10 cellular contexts compared by ENCODE assay signal in genomic region chr1:154276797-154277196, GRCh38. TPM values are rescaled to one million over a fixed set of nuclear protein-coding genes. Genes with fewer than 3 reads are reported as not detected.
DNase-seq lines count a peak whose midpoint lies in the region; ATAC-seq and TF ChIP-seq lines count a peak whose summit lies in the region.
"Had no signal": no experiment of that assay in that cellular context is flagged by ENCODE, and none has a peak within 500 bp of the region (broad histone marks: within the 10 kb centered on the region; RNA-seq: fewer than 3 reads in every experiment).

No MANE protein-coding gene starts in this region.

- H3K9ac ChIP-seq in OCI-LY3 (ENCODE audit: low read length) (no peak overlapping the region), mammary epithelial cell (ENCODE audit: insufficient read depth, low read length) (no peak overlapping the region)

- H2AFZ ChIP-seq in OCI-LY3 (ENCODE audit: low read depth, low read length) (no peak overlapping the region), mammary epithelial cell (ENCODE audit: low read depth, low read length) (no peak overlapping the region)

- H3K4me2 ChIP-seq in OCI-LY3 (ENCODE audit: low read length) (no peak overlapping the region), mammary epithelial cell (ENCODE audit: insufficient read depth, low read depth, low read length) (no peak overlapping the region)

- in situ Hi-C loops in mammary epithelial cell (cut with MboI; ENCODE audit: low sequenced_read_pairs in 2 of 2) = no loop called here

- H3K27ac ChIP-seq in cardiac muscle cell (no peak overlapping the region), OCI-LY3 (ENCODE audit: low read length) (no peak overlapping the region), mammary epithelial cell (ENCODE audit: insufficient read depth, low read depth, low read length) (no peak overlapping the region)
- H3K27ac ChIP-seq: neutrophil had no signal

- TF ChIP-seq CTCF in cardiac muscle cell (IDR thresholded peaks at IDR 0.05; ENCODE audit: low read depth, low read length) (peak; percentile 26), OCI-LY3 (IDR thresholded peaks at IDR 0.05; ENCODE audit: low read depth, low read length) (peak; percentile 39; the same call in 1 of the 2 replicates), mammary epithelial cell (conservative IDR thresholded peaks at IDR 0.05 in 1 of 2, IDR thresholded peaks at IDR 0.05 in 1 of 2; ENCODE audit: extremely low read depth in 1 of 2, insufficient read depth in 1 of 2, low read depth in 1 of 2, low read length in 2 of 2) (peak; percentile 13 to 25)

- H3K36me3 ChIP-seq in cardiac muscle cell (no peaks in the 10 kb centered on the region), OCI-LY3 (replicated peaks; ENCODE audit: low read depth, low read length) (peaks cover 14% of the 10 kb centered on the region), mammary epithelial cell (ENCODE audit: insufficient read depth, low read length) (no peaks in the 10 kb centered on the region)

- H3K9me3 ChIP-seq in cardiac muscle cell (ENCODE audit: low read depth) = no peaks in the 10 kb centered on the region
- H3K9me3 ChIP-seq in OCI-LY3 (ENCODE audit: insufficient read depth, low read length) = no peaks in the 10 kb centered on the region
- H3K9me3 ChIP-seq in mammary epithelial cell (replicated peaks; ENCODE audit: insufficient read depth, low read length) = no peaks in the 10 kb centered on the region
- H3K9me3 ChIP-seq: neutrophil had no signal

- H3K79me2 ChIP-seq in OCI-LY3 (ENCODE audit: low read length) = peaks cover 16% of the 10 kb centered on the region
- peaks cover 14% of the 10 kb centered on the region for H3K79me2 ChIP-seq in mammary epithelial cell (ENCODE audit: insufficient read depth, low read length)

- CTCF ChIA-PET in mammary epithelial cell (lab: Charles Lee; ENCODE audit: low non-redundant PET) = no interaction called here

- H4K20me1 ChIP-seq in OCI-LY3 (ENCODE audit: insufficient read depth, low read length) (no peaks in the 10 kb centered on the region), mammary epithelial cell (ENCODE audit: insufficient read depth, low read length) (no peaks in the 10 kb centered on the region)

- H3K27me3 ChIP-seq in cardiac muscle cell (no peaks in the 10 kb centered on the region), OCI-LY3 (ENCODE audit: low read depth, low read length) (no peaks in the 10 kb centered on the region), mammary epithelial cell (ENCODE audit: insufficient read depth, low read length) (no peaks in the 10 kb centered on the region)
- H3K27me3 ChIP-seq: neutrophil had no signal

- ATAC-seq in Right ventricle myocardium superior (ENCODE audit: poor library complexity) = no peak
- no peak for ATAC-seq in stimulated activated naive CD8-positive, alpha-beta T cell treated with anti-CD3 and anti-CD28 coated beads, Interleukin-15, Interleukin-2, amounts not matched to agents 100 U/mL and 50 U/mL, for 24 hours
- no peak for ATAC-seq in GM21529 (IDR thresholded peaks at IDR 0.05; ENCODE audit: unreplicated experiment)

- intact Hi-C loops in Right ventricle myocardium superior (cut with DNase I) = loop anchor here (10.0 kb wide), 1 partner anchor 48 kb away; the partner anchor contains the start of genes AQP10 and ATP8B2
- intact Hi-C loops in mammary epithelial cell (cut with micrococcal nuclease) = no loop called here

- H3K4me3 ChIP-seq in cardiac muscle cell (no peak overlapping the region), OCI-LY3 (ENCODE audit: low read length) (no peak overlapping the region), mammary epithelial cell (replicated peaks in 1 of 3; ENCODE audit: insufficient read depth in 1 of 3, low read depth in 2 of 3, low read length in 3 of 3) (no peak overlapping the region)

- no TSS peak for BruUV-seq in mammary epithelial cell (replicated peaks; lab: Mats Ljungman, UMichigan)

- peak in 1 of 2 donors; percentile 18 for DNase-seq in cardiac muscle cell (ENCODE audit: low read depth in 1 of 2, low spot score in 1 of 2)
- no peak for DNase-seq in Right ventricle myocardium superior
- DNase-seq in mammary epithelial cell = no peak
- peak; percentile 44 for DNase-seq in stimulated activated naive CD8-positive, alpha-beta T cell treated with anti-CD3 and anti-CD28 coated beads, Interleukin-15, Interleukin-2, amounts not matched to agents 100 U/mL and 50 U/mL, for 24 hours
- DNase-seq in CD1c-positive myeloid dendritic cell (ENCODE audit: extremely low spot score) = no peak
- no peak for DNase-seq in kidney tubule cell (ENCODE audit: low spot score)
- DNase-seq: DMS153 had no signal

- WGBS in mammary epithelial cell (ENCODE audit: low coverage, missing lambda C conversion rate) = 97% methylated on average over 7 of the region's 7 CpGs

- H3K4me1 ChIP-seq in cardiac muscle cell (ENCODE audit: low read depth) (no peaks in the 10 kb centered on the region), OCI-LY3 (ENCODE audit: low read length) (peaks cover 9% of the 10 kb centered on the region), mammary epithelial cell (ENCODE audit: insufficient read depth, low read length) (peaks cover 4% of the 10 kb centered on the region)

- dilution Hi-C loops in mammary epithelial cell (cut with HindIII; ENCODE audit: low sequenced_read_pairs) = no loop called here

RNA-seq across cellular contexts. Expression of gene HAX1, which starts 4.4 kb away (rescaled TPM):
- total RNA-seq in cardiac muscle cell (92.1 and 101 TPM in 2 replicates), Right ventricle myocardium superior (166 TPM), mammary epithelial cell (100 to 1,000 TPM; 135 to 174 TPM)
- polyA plus RNA-seq in cardiac muscle cell (106 and 112 TPM in 2 replicates), mammary epithelial cell (114 TPM)
- polyA minus RNA-seq in mammary epithelial cell = 99.8 TPM

RNA-seq across cellular contexts. Expression of gene AQP10, which starts 44.1 kb away (rescaled TPM):
- 4.8 and 11.2 TPM in 2 replicates for total RNA-seq in cardiac muscle cell
- polyA plus RNA-seq in cardiac muscle cell = 5.4 and 20.6 TPM in 2 replicates
- 0.08 TPM for total RNA-seq in Right ventricle myocardium superior
- total RNA-seq in mammary epithelial cell = not detected
- polyA plus RNA-seq in mammary epithelial cell = not detected
- polyA minus RNA-seq in mammary epithelial cell = not detected

RNA-seq across cellular contexts. Expression of gene ATP8B2, which starts 48.5 kb away (rescaled TPM):
- total RNA-seq in cardiac muscle cell (102 and 116 TPM in 2 replicates), Right ventricle myocardium superior (11.0 TPM), mammary epithelial cell (10 to 100 TPM; 11.5 TPM)
- polyA plus RNA-seq in cardiac muscle cell (12.8 and 13.5 TPM in 2 replicates), mammary epithelial cell (9.3 TPM)
- 5.8 TPM for polyA minus RNA-seq in mammary epithelial cell

RNA-seq across cellular contexts. Expression of gene UBAP2L, which starts 56.0 kb away (rescaled TPM):
- total RNA-seq in cardiac muscle cell (111 and 190 TPM in 2 replicates), Right ventricle myocardium superior (91.2 TPM), mammary epithelial cell (100 to 1,000 TPM in 1 of 2 donors, 10 to 100 TPM in 1; 63.7 to 168 TPM)
- polyA plus RNA-seq in cardiac muscle cell (142 and 164 TPM in 2 replicates), mammary epithelial cell (147 TPM)
- 161 TPM for polyA minus RNA-seq in mammary epithelial cell
